In genomic region chr3:195058311-195059005, GRCh38 we compare ENCODE assay signal across 17 cellular contexts.
"Had no signal": no experiment of that assay in that cellular context is flagged by ENCODE, and none has a peak within 500 bp of the region (broad histone marks: within the 10 kb centered on the region; RNA-seq: fewer than 3 reads in every experiment).

No MANE protein-coding gene starts in this region.

- H3K4me1 Mint-ChIP-seq: activated CD4-positive, alpha-beta T cell treated with anti-CD3 and anti-CD28 coated beads for 36 hours; activated CD8-positive, alpha-beta memory T cell treated with anti-CD3 and anti-CD28 coated beads, Interleukin-2, amount 10 ng/mL, durations not matched to agents 7 days and 5 days; activated T-helper 17 cell treated with anti-CD3 and anti-CD28 coated beads, Interleukin-2, amount 50 U/mL, for 72 hours had no signal

- H3K27me3 Mint-ChIP-seq: activated CD4-positive, alpha-beta T cell treated with anti-CD3 and anti-CD28 coated beads for 36 hours had no signal

- H3K9me3 Mint-ChIP-seq: activated CD4-positive, alpha-beta memory T cell treated with anti-CD3 and anti-CD28 coated beads for 36 hours; activated naive CD4-positive, alpha-beta T cell treated with anti-CD3 and anti-CD28 coated beads for 36 hours; activated T-helper 17 cell treated with anti-CD3 and anti-CD28 coated beads, Interleukin-2, amount 50 U/mL, for 72 hours; WTC11 had no signal

- H3K9me3 ChIP-seq: colonic mucosa, pancreas, tibial artery had no signal

- H3K36me3 ChIP-seq: colonic mucosa, pancreas, tibial artery had no signal

- H3K27me3 ChIP-seq: colonic mucosa, pancreas had no signal

- DNase-seq: activated CD4-positive, alpha-beta memory T cell treated with anti-CD3 and anti-CD28 coated beads for 36 hours; activated CD4-positive, alpha-beta T cell treated with anti-CD3 and anti-CD28 coated beads for 36 hours; activated CD8-positive, alpha-beta memory T cell treated with anti-CD3 and anti-CD28 coated beads, Interleukin-2, amount 10 ng/mL, durations not matched to agents 7 days and 5 days; activated naive CD4-positive, alpha-beta T cell treated with anti-CD3 and anti-CD28 coated beads for 36 hours; central memory CD4-positive, alpha-beta T cell; colonic mucosa; mesendoderm; naive thymus-derived CD4-positive, alpha-beta T cell; stimulated activated CD4-positive, alpha-beta T cell treated with anti-CD3 and anti-CD28 coated beads, Interleukin-12 subunit alpha, Interleukin-12 subunit beta, amount 100 ng/mL, for 4 hours; stimulated activated CD4-positive, alpha-beta T cell treated with anti-CD3 and anti-CD28 coated beads, Interleukin-2, amount 100 ng/mL, for 24 hours; stimulated activated naive CD8-positive, alpha-beta T cell treated with anti-CD3 and anti-CD28 coated beads, Interleukin-15, Interleukin-2, amounts not matched to agents 100 U/mL and 50 U/mL, for 24 hours; substantia nigra had no signal

- H3K36me3 Mint-ChIP-seq: activated CD4-positive, alpha-beta memory T cell treated with anti-CD3 and anti-CD28 coated beads for 36 hours; activated CD8-positive, alpha-beta memory T cell treated with anti-CD3 and anti-CD28 coated beads, Interleukin-2, amount 10 ng/mL, durations not matched to agents 7 days and 5 days; brain; naive thymus-derived CD4-positive, alpha-beta T cell; WTC11 had no signal

- H3K27ac ChIP-seq: colonic mucosa, pancreas, tibial artery had no signal

- H3K4me1 ChIP-seq: colonic mucosa, pancreas, tibial artery had no signal

- H3K4me3 ChIP-seq: colonic mucosa, pancreas, tibial artery had no signal

- H3K27ac Mint-ChIP-seq: activated CD4-positive, alpha-beta memory T cell treated with anti-CD3 and anti-CD28 coated beads for 36 hours; activated CD4-positive, alpha-beta T cell treated with anti-CD3 and anti-CD28 coated beads for 36 hours; activated CD8-positive, alpha-beta memory T cell treated with anti-CD3 and anti-CD28 coated beads, Interleukin-2, amount 10 ng/mL, durations not matched to agents 7 days and 5 days; activated naive CD4-positive, alpha-beta T cell treated with anti-CD3 and anti-CD28 coated beads for 36 hours; activated T-helper 17 cell treated with anti-CD3 and anti-CD28 coated beads, Interleukin-2, amount 50 U/mL, for 72 hours; naive thymus-derived CD4-positive, alpha-beta T cell; WTC11 had no signal

- H3K4me3 Mint-ChIP-seq: activated CD4-positive, alpha-beta memory T cell treated with anti-CD3 and anti-CD28 coated beads for 36 hours; activated CD4-positive, alpha-beta T cell treated with anti-CD3 and anti-CD28 coated beads for 36 hours; activated CD8-positive, alpha-beta memory T cell treated with anti-CD3 and anti-CD28 coated beads, Interleukin-2, amount 10 ng/mL, durations not matched to agents 7 days and 5 days; activated naive CD4-positive, alpha-beta T cell treated with anti-CD3 and anti-CD28 coated beads for 36 hours; activated T-helper 17 cell treated with anti-CD3 and anti-CD28 coated beads, Interleukin-2, amount 50 U/mL, for 72 hours; brain; naive thymus-derived CD4-positive, alpha-beta T cell; WTC11 had no signal
